In genomic region chr1:156591432-156592157, GRCh38 we compare ENCODE assay signal across 8 cellular contexts. TPM values are rescaled to one million over a fixed set of nuclear protein-coding genes. Genes with fewer than 3 reads are reported as not detected.
DNase-seq lines count a peak whose midpoint lies in the region; ATAC-seq and TF ChIP-seq lines count a peak whose summit lies in the region.

Gene NAXE, plus strand, starts transcription at chr1:156591776. Its CDS starts 29 bp downstream, at chr1:156591805.

- H3K9me3 Mint-ChIP-seq in activated CD4-positive, alpha-beta T cell treated with anti-CD3 and anti-CD28 coated beads, Interleukin-2, amount 10 ng/mL, durations not matched to agents 24 days and 14 days = no peaks in the 10 kb centered on the region
- H3K9me3 Mint-ChIP-seq in dendritic cell treated with granulocyte-macrophage colony-stimulating factor and Interleukin-4, amounts not matched to agents 40 ng/mL and 50 ng/mL, for 4 days = no peaks in the 10 kb centered on the region

- H3K27me3 Mint-ChIP-seq in activated CD4-positive, alpha-beta T cell treated with anti-CD3 and anti-CD28 coated beads, Interleukin-2, amount 10 ng/mL, durations not matched to agents 24 days and 14 days = no peaks in the 10 kb centered on the region
- H3K27me3 Mint-ChIP-seq in dendritic cell treated with granulocyte-macrophage colony-stimulating factor and Interleukin-4, amounts not matched to agents 40 ng/mL and 50 ng/mL, for 4 days = no peaks in the 10 kb centered on the region

- peak within 1 kb of the TSS; percentile 85 for H3K27ac Mint-ChIP-seq in activated CD4-positive, alpha-beta T cell treated with anti-CD3 and anti-CD28 coated beads, Interleukin-2, amount 10 ng/mL, durations not matched to agents 24 days and 14 days
- peak within 1 kb of the TSS; percentile 75 for H3K27ac Mint-ChIP-seq in dendritic cell treated with granulocyte-macrophage colony-stimulating factor and Interleukin-4, amounts not matched to agents 40 ng/mL and 50 ng/mL, for 4 days

- peaks cover 0 to 34% of the 10 kb centered on the region in 2 donors for H3K36me3 ChIP-seq in left lung

- peak within 1 kb of the TSS; percentile 86 for H3K4me3 Mint-ChIP-seq in activated CD4-positive, alpha-beta T cell treated with anti-CD3 and anti-CD28 coated beads, Interleukin-2, amount 10 ng/mL, durations not matched to agents 24 days and 14 days
- peak within 1 kb of the TSS; percentile 80 for H3K4me3 Mint-ChIP-seq in dendritic cell treated with granulocyte-macrophage colony-stimulating factor and Interleukin-4, amounts not matched to agents 40 ng/mL and 50 ng/mL, for 4 days

- H3K27ac ChIP-seq in left lung = peak within 1 kb of the TSS; percentile 78 to 82

- H3K27me3 ChIP-seq in left lung = no peaks in the 10 kb centered on the region

- peak within 1 kb of the TSS; percentile 81 to 89 for H3K4me3 ChIP-seq in left lung

- H3K4me1 ChIP-seq in left lung = peaks cover 5 to 19% of the 10 kb centered on the region in 2 donors

- peaks cover 26% of the 10 kb centered on the region for H3K36me3 Mint-ChIP-seq in activated CD4-positive, alpha-beta T cell treated with anti-CD3 and anti-CD28 coated beads, Interleukin-2, amount 10 ng/mL, durations not matched to agents 24 days and 14 days (ENCODE audit: low read depth)
- H3K36me3 Mint-ChIP-seq in dendritic cell treated with granulocyte-macrophage colony-stimulating factor and Interleukin-4, amounts not matched to agents 40 ng/mL and 50 ng/mL, for 4 days (ENCODE audit: low read depth) = peaks cover 23% of the 10 kb centered on the region

- intact Hi-C loops in activated CD4-positive, alpha-beta T cell treated with anti-CD3 and anti-CD28 coated beads, Interleukin-2, amount 10 ng/mL, durations not matched to agents 24 days and 14 days (cut with micrococcal nuclease) = loop anchor here (1.0 kb wide), 1 partner anchor 10 kb away; the partner anchor contains the start of gene GPATCH4
- intact Hi-C loops in dendritic cell treated with granulocyte-macrophage colony-stimulating factor and Interleukin-4, amounts not matched to agents 40 ng/mL and 50 ng/mL, for 4 days (cut with micrococcal nuclease) = no loop called here
- intact Hi-C loops in left lung (cut with DNase I) = no loop called here

- H3K9me3 ChIP-seq in left lung = no peaks in the 10 kb centered on the region

- ATAC-seq in GM18868 (IDR thresholded peaks at IDR 0.05; ENCODE audit: unreplicated experiment) (peak; percentile 85), HG03103 (IDR thresholded peaks at IDR 0.05; ENCODE audit: low read depth, unreplicated experiment) (peak; percentile 59), left lung (peak; percentile 98)

- peaks cover 19% of the 10 kb centered on the region for H3K4me1 Mint-ChIP-seq in activated CD4-positive, alpha-beta T cell treated with anti-CD3 and anti-CD28 coated beads, Interleukin-2, amount 10 ng/mL, durations not matched to agents 24 days and 14 days
- peaks cover 9% of the 10 kb centered on the region for H3K4me1 Mint-ChIP-seq in dendritic cell treated with granulocyte-macrophage colony-stimulating factor and Interleukin-4, amounts not matched to agents 40 ng/mL and 50 ng/mL, for 4 days (ENCODE audit: low read depth)

- DNase-seq in AG08396 (ENCODE audit: low spot score) = peak; percentile 90
- peak; percentile 78 for DNase-seq in NCI-H345 (lab: John Stamatoyannopoulos, UW)
- peak; percentile 94 for DNase-seq in activated CD4-positive, alpha-beta T cell treated with anti-CD3 and anti-CD28 coated beads, Interleukin-2, amount 10 ng/mL, durations not matched to agents 24 days and 14 days
- DNase-seq in left lung = peak; percentile 80 to 95
- peak; percentile 74 for DNase-seq in stimulated activated CD4-positive, alpha-beta T cell treated with anti-CD3 and anti-CD28 coated beads, Interleukin-4, amount 100 ng/mL, for 1 hour

- TF ChIP-seq CTCF in left lung (IDR thresholded peaks at IDR 0.05) = no peak

RNA-seq across cellular contexts. Expression of gene NAXE, which starts in this region (rescaled TPM):
- total RNA-seq in activated CD4-positive, alpha-beta T cell treated with anti-CD3 and anti-CD28 coated beads, Interleukin-2, amount 10 ng/mL, durations not matched to agents 24 days and 14 days = 84.1 and 90.2 TPM in 2 replicates
- 10 to 100 TPM; 77.6 to 81.6 TPM for total RNA-seq in left lung

Comparison
In these comparisons a context has a peak if more than half of its experiments do, and no peak if none do; other contexts are left out.
1. Peak in every context shown above with its lines: DNase-seq, ATAC-seq, H3K4me3 ChIP-seq and H3K27ac ChIP-seq.